In genomic region chr15:88623632-88624031, GRCh38 we compare ENCODE assay signal across 8 cellular contexts. TPM values are rescaled to one million over a fixed set of nuclear protein-coding genes. Genes with fewer than 3 reads are reported as not detected.
DNase-seq lines count a peak whose midpoint lies in the region; ATAC-seq and TF ChIP-seq lines count a peak whose summit lies in the region.

No MANE protein-coding gene starts in this region.

- no peak for TF ChIP-seq CTCF in HFF-Myc (IDR thresholded peaks at IDR 0.05; ENCODE audit: low read depth, low read length, missing control alignments)
- TF ChIP-seq CTCF in ascending aorta (IDR thresholded peaks at IDR 0.05): no peak

- ATAC-seq in HG03139 (IDR thresholded peaks at IDR 0.05; ENCODE audit: unreplicated experiment) (no peak), HG03442 (IDR thresholded peaks at IDR 0.05; ENCODE audit: unreplicated experiment) (no peak)

- CTCF ChIA-PET in HEK293T (lab: Yijun Ruan, JAX): interaction anchor here (0.6 to 1.4 kb wide), 4 partner anchors 9 to 85 kb away, joined by 3 to 4 read pairs (median 3); no protein-coding TSS in a partner anchor

- H3K36me3 ChIP-seq in ACC112 (ENCODE audit: insufficient read depth, low read length) (peaks cover 22% of the 10 kb centered on the region), ascending aorta (peaks cover 20 to 28% of the 10 kb centered on the region in 2 donors), muscle layer of duodenum (ENCODE audit: control insufficient read depth in 1 of 2, insufficient read depth in 2 of 2, low read length in 2 of 2) (peaks cover 18 to 44% of the 10 kb centered on the region in 2 donors)

- H3K4me3 ChIP-seq in ACC112 (ENCODE audit: low read depth, low read length): peak overlapping the region; percentile 92
- H3K4me3 ChIP-seq in HFF-Myc (replicated peaks; ENCODE audit: low read depth, low read length): peak overlapping the region; percentile 92
- peak overlapping the region in 1 of 2 donors; percentile 48 for H3K4me3 ChIP-seq in ascending aorta
- H3K4me3 ChIP-seq in muscle layer of duodenum (ENCODE audit: low read depth in 1 of 2, low read length in 2 of 2): peak overlapping the region in 1 of 2 donors; percentile 88

- H3K9me3 ChIP-seq in ascending aorta: no peaks in the 10 kb centered on the region
- no peaks in the 10 kb centered on the region for H3K9me3 ChIP-seq in muscle layer of duodenum (ENCODE audit: control insufficient read depth in 1 of 2, low read length in 2 of 2)

- H3K27me3 ChIP-seq in ACC112 (ENCODE audit: insufficient read depth, low read length) (no peaks in the 10 kb centered on the region), ascending aorta (no peaks in the 10 kb centered on the region), muscle layer of duodenum (ENCODE audit: low read depth, low read length) (no peaks in the 10 kb centered on the region)

- peaks cover 38% of the 10 kb centered on the region for H3K4me1 ChIP-seq in ACC112 (ENCODE audit: control insufficient read depth, insufficient read depth, low read length, unreplicated experiment)
- peaks cover 5 to 26% of the 10 kb centered on the region in 2 donors for H3K4me1 ChIP-seq in ascending aorta
- H3K4me1 ChIP-seq in muscle layer of duodenum (ENCODE audit: control insufficient read depth in 1 of 2, insufficient read depth in 2 of 2, low read length in 2 of 2): peaks cover 16 to 24% of the 10 kb centered on the region in 2 donors

- DNase-seq in HFF-Myc (ENCODE audit: extremely low read depth, low read depth) (no peak), ascending aorta (ENCODE audit: low spot score in 2 of 2) (peak in 1 of 2 donors; percentile 55), HEK293T (ENCODE audit: extremely low spot score) (no peak), hippocampal formation (lab: John Stamatoyannopoulos, UW) (no peak)

- POLR2A ChIA-PET in HEK293T (lab: Yijun Ruan, JAX): no interaction called here

- peaks cover 75% of the 10 kb centered on the region for H3K79me2 ChIP-seq in ACC112 (ENCODE audit: control insufficient read depth, insufficient read depth, low read length, unreplicated experiment)

- intact Hi-C loops in ascending aorta (cut with DNase I): loop anchor here (10.0 kb wide), 1 partner anchor 571 kb away; no protein-coding TSS in a partner anchor

- H3K27ac ChIP-seq in ACC112 (ENCODE audit: low read depth, low read length): peak overlapping the region; percentile 96
- peak overlapping the region; percentile 31 to 93 for H3K27ac ChIP-seq in ascending aorta
- peak overlapping the region; percentile 94 for H3K27ac ChIP-seq in muscle layer of duodenum (ENCODE audit: low read length)

- H2AFZ ChIP-seq in ACC112 (ENCODE audit: low read length, unreplicated experiment): no peak overlapping the region

TF ChIP-seq in HEK293T, 16 proteins besides CTCF, POLR2A, EP300 and RAD21:
- TF ChIP-seq NFRKB (IDR thresholded peaks at IDR 0.05) (no peak), BHLHE40 (IDR thresholded peaks at IDR 0.05; ENCODE audit: borderline replicate concordance) (no peak), SUZ12 (IDR thresholded peaks at IDR 0.05) (no peak), CTBP1 (IDR thresholded peaks at IDR 0.05; ENCODE audit: borderline replicate concordance) (no peak), ARNT (IDR thresholded peaks at IDR 0.05) (no peak), ELF4 (IDR thresholded peaks at IDR 0.05) (no peak), FOXM1 (IDR thresholded peaks at IDR 0.05; ENCODE audit: borderline replicate concordance) (no peak), FOXA1 (IDR thresholded peaks at IDR 0.05) (no peak), PKNOX1 (IDR thresholded peaks at IDR 0.05) (no peak), ZNF384 (IDR thresholded peaks at IDR 0.05) (no peak), TARDBP (IDR thresholded peaks at IDR 0.05) (no peak), L3MBTL2 (conservative IDR thresholded peaks at IDR 0.05) (no peak)

RNA-seq across cellular contexts. Expression of gene AEN, which starts 2.5 kb away (rescaled TPM):
- 13.5 TPM for total RNA-seq in ascending aorta

RNA-seq across cellular contexts. Expression of gene ISG20, which starts 15.2 kb away (rescaled TPM):
- 5.3 TPM for total RNA-seq in ascending aorta
